29 cellular contexts compared by ENCODE assay signal in genomic region chrX:138504254-138504653, GRCh38.
"Had no signal": no experiment of that assay in that cellular context is flagged by ENCODE, and none has a peak within 500 bp of the region (broad histone marks: within the 10 kb centered on the region; RNA-seq: fewer than 3 reads in every experiment).

No MANE protein-coding gene starts in this region.

- H3K27ac Mint-ChIP-seq: activated CD4-positive, alpha-beta T cell treated with anti-CD3 and anti-CD28 coated beads, Interleukin-2, amount 10 ng/mL, durations not matched to agents 24 days and 14 days; activated CD8-positive, alpha-beta T cell treated with anti-CD3 and anti-CD28 coated beads for 36 hours; activated naive CD4-positive, alpha-beta T cell treated with anti-CD3 and anti-CD28 coated beads, Interleukin-2, amount 50 U/mL, for 24 hours; activated naive CD8-positive, alpha-beta T cell treated with anti-CD3 and anti-CD28 coated beads, Interleukin-2, amount 10 ng/mL, durations not matched to agents 7 days and 5 days; activated T-helper 2 cell treated with anti-CD3 and anti-CD28 coated beads, Interferon-gamma antibody, Interleukin-2, Interleukin-4, amounts not matched to agents 10 μg/mL and 5 μg/mL and 100 μg/mL, durations not matched to agents 14 hours and 24 hours and 36 hours; brain; T-helper 1 cell treated with Interleukin-12 subunit alpha and Interleukin-12 subunit beta and Interleukin-4 antibody, amounts not matched to agents 30 μg/mL and 1 μg/mL, for 36 hours; T-helper 2 cell treated with Interferon-gamma antibody and Interleukin-4, amounts not matched to agents 5 μg/mL and 100 μg/mL, for 36 hours had no signal

- H3K27me3 Mint-ChIP-seq: activated CD4-positive, alpha-beta T cell treated with anti-CD3 and anti-CD28 coated beads, Interleukin-2, amount 10 ng/mL, durations not matched to agents 24 days and 14 days; activated CD8-positive, alpha-beta T cell treated with anti-CD3 and anti-CD28 coated beads for 36 hours; activated naive CD4-positive, alpha-beta T cell treated with anti-CD3 and anti-CD28 coated beads, Interleukin-2, amount 50 U/mL, for 24 hours; activated naive CD8-positive, alpha-beta T cell treated with anti-CD3 and anti-CD28 coated beads, Interleukin-2, amount 10 ng/mL, durations not matched to agents 7 days and 5 days; brain had no signal

- H3K4me3 ChIP-seq: adrenal gland, Peyer's patch, SJSA1 had no signal

- H3K27me3 ChIP-seq: adrenal gland, Peyer's patch, SJSA1 had no signal

- H3K36me3 ChIP-seq: adrenal gland, Peyer's patch, SJSA1 had no signal

- H3K27ac ChIP-seq: adrenal gland, Peyer's patch, SJSA1 had no signal

- H3K4me1 ChIP-seq: adrenal gland, Peyer's patch, SJSA1 had no signal

- H3K9me3 ChIP-seq: adrenal gland, Peyer's patch, SJSA1, SK-N-SH had no signal

- H3K36me3 Mint-ChIP-seq: activated naive CD4-positive, alpha-beta T cell treated with anti-CD3 and anti-CD28 coated beads, Interleukin-2, amount 50 U/mL, for 24 hours; activated naive CD8-positive, alpha-beta T cell treated with anti-CD3 and anti-CD28 coated beads, Interleukin-2, amount 10 ng/mL, durations not matched to agents 7 days and 5 days; brain had no signal

- DNase-seq: activated CD4-positive, alpha-beta T cell treated with anti-CD3 and anti-CD28 coated beads, Interleukin-2, amount 10 ng/mL, durations not matched to agents 24 days and 14 days; activated CD4-positive, alpha-beta T cell treated with anti-CD3 and anti-CD28 coated beads, Interleukin-2, amount 50 U/mL, for 4 hours; activated CD8-positive, alpha-beta T cell treated with anti-CD3 and anti-CD28 coated beads for 36 hours; activated gamma-delta T cell; activated naive CD4-positive, alpha-beta T cell treated with Interleukin-2 at 50 U/mL for 16 hours; activated naive CD8-positive, alpha-beta T cell treated with anti-CD3 and anti-CD28 coated beads, Interleukin-2, amount 10 ng/mL, durations not matched to agents 7 days and 5 days; activated T-cell treated with anti-CD3 and anti-CD28 coated beads, Interleukin-2, amount 50 U/mL, for 1 hour; adrenal gland; caudate nucleus; cerebellar nuclear complex; Karpas-422; KBM-7; NCI-H1048; NCI-H1105 treated with DMSO at 0.1 percent for 48 hours; NCI-H1436; NCI-H1694 treated with DMSO at 0.1 percent for 48 hours; NCI-H2029; NCI-H345; NCI-H524 treated with DMSO at 0.1 percent for 48 hours; Peyer's patch; RPMI8226; SHP77 treated with DMSO at 0.1 percent for 48 hours; SK-N-SH had no signal

- H3K9me3 Mint-ChIP-seq: activated CD4-positive, alpha-beta T cell treated with anti-CD3 and anti-CD28 coated beads, Interleukin-2, amount 10 ng/mL, durations not matched to agents 24 days and 14 days; activated naive CD4-positive, alpha-beta T cell treated with anti-CD3 and anti-CD28 coated beads, Interleukin-2, amount 50 U/mL, for 24 hours had no signal

- H3K4me1 Mint-ChIP-seq: activated CD4-positive, alpha-beta T cell treated with anti-CD3 and anti-CD28 coated beads, Interleukin-2, amount 10 ng/mL, durations not matched to agents 24 days and 14 days; activated naive CD4-positive, alpha-beta T cell treated with anti-CD3 and anti-CD28 coated beads, Interleukin-2, amount 50 U/mL, for 24 hours; activated naive CD8-positive, alpha-beta T cell treated with anti-CD3 and anti-CD28 coated beads, Interleukin-2, amount 10 ng/mL, durations not matched to agents 7 days and 5 days; brain had no signal

- H3K4me3 Mint-ChIP-seq: activated CD4-positive, alpha-beta T cell treated with anti-CD3 and anti-CD28 coated beads, Interleukin-2, amount 10 ng/mL, durations not matched to agents 24 days and 14 days; activated CD8-positive, alpha-beta T cell treated with anti-CD3 and anti-CD28 coated beads for 36 hours; activated naive CD4-positive, alpha-beta T cell treated with anti-CD3 and anti-CD28 coated beads, Interleukin-2, amount 50 U/mL, for 24 hours; activated naive CD8-positive, alpha-beta T cell treated with anti-CD3 and anti-CD28 coated beads, Interleukin-2, amount 10 ng/mL, durations not matched to agents 7 days and 5 days; brain; T-helper 1 cell treated with Interleukin-12 subunit alpha and Interleukin-12 subunit beta and Interleukin-4 antibody, amounts not matched to agents 30 μg/mL and 1 μg/mL, for 36 hours; T-helper 2 cell treated with Interferon-gamma antibody and Interleukin-4, amounts not matched to agents 5 μg/mL and 100 μg/mL, for 36 hours had no signal
